In the genomic region with DNA sequence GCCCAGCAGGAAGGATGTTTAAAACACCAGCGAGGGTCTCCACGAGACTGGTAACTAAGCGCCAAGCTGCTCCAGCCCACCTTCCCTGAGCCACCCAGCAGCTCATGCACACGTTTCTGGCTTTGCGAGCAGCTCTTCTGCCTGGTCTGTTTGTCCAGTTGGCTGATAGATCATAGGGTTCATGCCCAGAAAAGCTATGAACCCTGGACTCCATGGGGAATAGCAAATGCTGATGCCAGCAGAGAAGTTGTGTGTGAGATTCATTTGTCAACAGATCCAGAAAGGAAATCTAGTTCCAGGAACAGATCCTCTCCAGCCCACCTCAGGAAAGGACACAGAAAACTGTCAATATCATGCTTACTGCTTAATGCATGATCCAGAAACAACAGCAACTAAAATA, we compare ENCODE assay signal across 31 cellular contexts. TPM values are rescaled to one million over a fixed set of nuclear protein-coding genes. Genes with fewer than 3 reads are reported as not detected.
"Had no signal": no experiment of that assay in that cellular context is flagged by ENCODE, and none has a peak within 500 bp of the region (broad histone marks: within the 10 kb centered on the region; RNA-seq: fewer than 3 reads in every experiment).

No MANE protein-coding gene starts in this region.

- H3K4me3 ChIP-seq: ascending aorta, cardiac muscle cell had no signal

- DNase-seq: activated B cell treated with CpG ODN at 0.5 μM for 24 hours; activated CD4-positive, alpha-beta memory T cell treated with anti-CD3 and anti-CD28 coated beads for 36 hours; activated CD4-positive, alpha-beta T cell treated with anti-CD3 and anti-CD28 coated beads for 4 hours; activated CD4-positive, alpha-beta T cell treated with anti-CD3 and anti-CD28 coated beads, Interleukin-2, amount 10 ng/mL, durations not matched to agents 24 days and 14 days; activated CD4-positive, alpha-beta T cell treated with anti-CD3 and anti-CD28 coated beads, Interleukin-2, amount 50 U/mL, for 1 hour; activated CD4-positive, alpha-beta T cell treated with anti-CD3 and anti-CD28 coated beads, Interleukin-2, amount 50 U/mL, for 4 hours; activated CD4-positive, CD25-positive, alpha-beta regulatory T cell treated with anti-CD3 and anti-CD28 coated beads, Interleukin-2, amount 50 U/mL, for 72 hours; activated CD8-positive, alpha-beta memory T cell treated with anti-CD3 and anti-CD28 coated beads, Interleukin-2, amount 50 U/mL, for 48 hours; activated CD8-positive, alpha-beta T cell treated with anti-CD3 and anti-CD28 coated beads for 36 hours; activated effector memory CD4-positive, alpha-beta T cell treated with Interleukin-2 at 50 U/mL for 16 hours; activated gamma-delta T cell; activated naive CD4-positive, alpha-beta T cell treated with anti-CD3 and anti-CD28 coated beads, Interleukin-2, amount 10 ng/mL, durations not matched to agents 7 days and 5 days; activated naive CD4-positive, alpha-beta T cell treated with Interleukin-2 at 50 U/mL for 16 hours; activated naive CD8-positive, alpha-beta T cell treated with anti-CD3 and anti-CD28 coated beads, Interleukin-2, amount 10 ng/mL, durations not matched to agents 7 days and 5 days; activated naive CD8-positive, alpha-beta T cell treated with anti-CD3 and anti-CD28 coated beads, Interleukin-2, amount 50 U/mL, for 24 hours; activated T-cell treated with anti-CD3 and anti-CD28 coated beads, Interleukin-2, amount 50 U/mL, for 24 hours; activated T-cell treated with anti-CD3 and anti-CD28 coated beads, Interleukin-2, amount 50 U/mL, for 48 hours; amygdala; anterior cingulate cortex; caudate nucleus; SW 1271; T-helper 1 cell; T-helper 2 cell; T-helper 9 cell had no signal

- H3K27ac ChIP-seq: ascending aorta, cardiac muscle cell, VCaP had no signal

- H3K36me3 ChIP-seq: ascending aorta, cardiac muscle cell had no signal

- H3K4me1 ChIP-seq: ascending aorta had no signal

- ATAC-seq: activated CD8-positive, alpha-beta T cell treated with anti-CD3 and anti-CD28 coated beads for 36 hours; activated naive CD8-positive, alpha-beta T cell treated with anti-CD3 and anti-CD28 coated beads, Interleukin-2, amount 50 U/mL, for 24 hours had no signal

- H3K27me3 ChIP-seq: ascending aorta, cardiac muscle cell had no signal

- FAIRE-seq: bronchial epithelial cell, TTC549 had no signal

- H3K9me3 ChIP-seq: ascending aorta had no signal

RNA-seq across cellular contexts. Expression of a gene that starts 28.2 kb away (rescaled TPM):
- total RNA-seq: activated B cell treated with CpG ODN at 0.5 μM for 24 hours; activated CD4-positive, alpha-beta T cell treated with anti-CD3 and anti-CD28 coated beads, Interleukin-2, amount 10 ng/mL, durations not matched to agents 24 days and 14 days; activated CD8-positive, alpha-beta memory T cell treated with anti-CD3 and anti-CD28 coated beads for 36 hours; activated CD8-positive, alpha-beta T cell treated with anti-CD3 and anti-CD28 coated beads for 36 hours; activated naive CD8-positive, alpha-beta T cell treated with anti-CD3 and anti-CD28 coated beads, Interleukin-2, amount 10 ng/mL, durations not matched to agents 7 days and 5 days; activated T-helper 2 cell treated with anti-CD3 and anti-CD28 coated beads, Interferon-gamma antibody, Interleukin-2, Interleukin-4, amounts not matched to agents 10 μg/mL and 5 μg/mL and 100 μg/mL, durations not matched to agents 14 hours and 24 hours and 36 hours; ascending aorta; bronchial epithelial cell had no signal
